Comparison of ENCODE assay signal across 20 cellular contexts in the genomic region with DNA sequence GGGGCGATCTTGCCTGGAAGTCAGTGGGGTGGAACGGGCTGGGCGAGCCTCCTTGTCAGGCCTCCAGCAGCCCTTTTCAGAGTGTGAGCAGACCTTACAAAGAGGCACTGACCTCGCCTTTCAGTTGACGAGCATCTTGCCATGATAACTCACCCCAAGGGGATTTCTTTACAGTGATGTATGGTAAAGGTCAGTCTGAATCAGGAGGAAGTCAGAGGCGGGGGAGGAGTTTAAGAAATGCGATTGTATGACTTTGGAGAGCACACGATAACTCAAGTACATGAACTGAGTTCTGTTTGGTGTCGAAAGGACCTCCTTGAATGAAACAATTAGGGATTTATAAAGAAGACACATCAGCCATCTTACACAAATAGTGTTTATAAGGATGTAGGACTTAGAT.
DNase-seq lines count a peak whose midpoint lies in the region; ATAC-seq, FAIRE-seq and TF ChIP-seq lines count a peak whose summit lies in the region.
"Had no signal": no experiment of that assay in that cellular context is flagged by ENCODE, and none has a peak within 500 bp of the region (broad histone marks: within the 10 kb centered on the region; RNA-seq: fewer than 3 reads in every experiment).

No MANE protein-coding gene starts in this region.

- H3K36me3 Mint-ChIP-seq in activated naive CD8-positive, alpha-beta T cell treated with anti-CD3 and anti-CD28 coated beads, Interleukin-2, amount 50 U/mL, for 24 hours (ENCODE audit: low read depth), result no peaks in the 10 kb centered on the region
- no peaks in the 10 kb centered on the region for H3K36me3 Mint-ChIP-seq in activated naive CD8-positive, alpha-beta T cell treated with anti-CD3 and anti-CD28 coated beads for 36 hours
- H3K36me3 Mint-ChIP-seq: CD8-positive, alpha-beta memory T cell had no signal

- ATAC-seq in activated naive CD8-positive, alpha-beta T cell treated with anti-CD3 and anti-CD28 coated beads, Interleukin-2, amount 50 U/mL, for 24 hours, result peak; percentile 49

- TF ChIP-seq CTCF in NB4 (IDR thresholded peaks at IDR 0.05; ENCODE audit: low read depth, low read length) (no peak), bronchial epithelial cell (IDR thresholded peaks at IDR 0.05; ENCODE audit: insufficient read depth, low read length, severe bottlenecking) (no peak), sigmoid colon (IDR thresholded peaks at IDR 0.05) (no peak)

- H3K27me3 ChIP-seq in bronchial epithelial cell (ENCODE audit: control insufficient read depth, insufficient read depth, low read length) (no peaks in the 10 kb centered on the region), sigmoid colon (no peaks in the 10 kb centered on the region)

- H3K9me3 Mint-ChIP-seq in activated naive CD8-positive, alpha-beta T cell treated with anti-CD3 and anti-CD28 coated beads, Interleukin-2, amount 50 U/mL, for 24 hours, result no peaks in the 10 kb centered on the region
- H3K9me3 Mint-ChIP-seq in activated naive CD8-positive, alpha-beta T cell treated with anti-CD3 and anti-CD28 coated beads for 36 hours, result no peaks in the 10 kb centered on the region

- no peak overlapping the region for H3K27ac Mint-ChIP-seq in activated naive CD8-positive, alpha-beta T cell treated with anti-CD3 and anti-CD28 coated beads, Interleukin-2, amount 50 U/mL, for 24 hours
- H3K27ac Mint-ChIP-seq in activated naive CD8-positive, alpha-beta T cell treated with anti-CD3 and anti-CD28 coated beads for 36 hours, result no peak overlapping the region
- H3K27ac Mint-ChIP-seq: CD8-positive, alpha-beta memory T cell had no signal

- DNase-seq in activated naive CD8-positive, alpha-beta T cell treated with anti-CD3 and anti-CD28 coated beads, Interleukin-2, amount 50 U/mL, for 24 hours, result no peak
- no peak for DNase-seq in activated naive CD8-positive, alpha-beta T cell treated with anti-CD3 and anti-CD28 coated beads for 36 hours
- DNase-seq in NB4 (ENCODE audit: low read depth), result peak; percentile 4
- peak; percentile 58 for DNase-seq in bronchial epithelial cell (ENCODE audit: low read depth)
- DNase-seq in DMS79 (lab: John Stamatoyannopoulos, UW), result no peak
- DNase-seq in sigmoid colon, result no peak
- DNase-seq in activated T-cell treated with anti-CD3 and anti-CD28 coated beads, Interleukin-2, amount 50 U/mL, for 1 hour, result no peak
- DNase-seq: C1 segment of cervical spinal cord; CD8-positive, alpha-beta memory T cell; DMS79 treated with DMSO at 0.1 percent for 48 hours; H7; NCI-H1048; NCI-H1436; NCI-H2029 treated with DMSO at 0.1 percent for 48 hours; NCI-H446 treated with DMSO at 0.1 percent for 48 hours; NCI-H748 treated with DMSO at 0.1 percent for 48 hours; NK-92 treated with Interleukin-12 subunit alpha and Interleukin-12 subunit beta, amount 100 ng/mL, for 24 hours; SIG-M5 had no signal

- H3K4me1 Mint-ChIP-seq in activated naive CD8-positive, alpha-beta T cell treated with anti-CD3 and anti-CD28 coated beads, Interleukin-2, amount 50 U/mL, for 24 hours, result peaks cover 2% of the 10 kb centered on the region
- H3K4me1 Mint-ChIP-seq in activated naive CD8-positive, alpha-beta T cell treated with anti-CD3 and anti-CD28 coated beads for 36 hours, result no peaks in the 10 kb centered on the region
- H3K4me1 Mint-ChIP-seq: CD8-positive, alpha-beta memory T cell had no signal

- H3K9me3 ChIP-seq in sigmoid colon, result no peaks in the 10 kb centered on the region

- TF ChIP-seq POLR2A in NB4 (IDR thresholded peaks at IDR 0.05; ENCODE audit: extremely low read depth, insufficient read length) (no peak), sigmoid colon (IDR thresholded peaks at IDR 0.05) (no peak)

- peaks cover 0 to 8% (median 0%) of the 10 kb centered on the region in 4 donors for H3K4me1 ChIP-seq in sigmoid colon

- no peak overlapping the region for H3K27ac ChIP-seq in sigmoid colon
- H3K27ac ChIP-seq: RWPE1 had no signal

- H3K36me3 ChIP-seq in bronchial epithelial cell (ENCODE audit: control insufficient read depth, insufficient read depth, low read length), result no peaks in the 10 kb centered on the region
- no peaks in the 10 kb centered on the region for H3K36me3 ChIP-seq in sigmoid colon

- intact Hi-C loops in sigmoid colon (cut with DNase I), result no loop called here

- TF ChIP-seq EP300 in sigmoid colon (IDR thresholded peaks at IDR 0.05), result no peak

- WGBS in sigmoid colon, 2 donors, result 78 to 83% methylated on average over 9 of the region's 9 CpGs

- H3K4me3 ChIP-seq in NB4 (ENCODE audit: low read depth, low read length) (no peak overlapping the region), bronchial epithelial cell (ENCODE audit: low read depth, low read length) (no peak overlapping the region), sigmoid colon (no peak overlapping the region)

- H3K27me3 Mint-ChIP-seq in activated naive CD8-positive, alpha-beta T cell treated with anti-CD3 and anti-CD28 coated beads, Interleukin-2, amount 50 U/mL, for 24 hours, result peaks cover 7% of the 10 kb centered on the region
- H3K27me3 Mint-ChIP-seq in activated naive CD8-positive, alpha-beta T cell treated with anti-CD3 and anti-CD28 coated beads for 36 hours, result peaks cover 4% of the 10 kb centered on the region

- no peak overlapping the region for H3K4me3 Mint-ChIP-seq in activated naive CD8-positive, alpha-beta T cell treated with anti-CD3 and anti-CD28 coated beads, Interleukin-2, amount 50 U/mL, for 24 hours
- no peak overlapping the region for H3K4me3 Mint-ChIP-seq in activated naive CD8-positive, alpha-beta T cell treated with anti-CD3 and anti-CD28 coated beads for 36 hours
- H3K4me3 Mint-ChIP-seq: CD8-positive, alpha-beta memory T cell had no signal

- FAIRE-seq in bronchial epithelial cell (lab: Jason Lieb, UNC), result no peak
- FAIRE-seq: G401.6 had no signal

Comparison
In these comparisons a context has a peak if more than half of its experiments do, and no peak if none do; other contexts are left out.
1. DNase-seq: peak in NB4 (single experiment) and bronchial epithelial cell (single experiment); none in activated naive CD8-positive, alpha-beta T cell treated with anti-CD3 and anti-CD28 coated beads, Interleukin-2, amount 50 U/mL, for 24 hours (single experiment), activated naive CD8-positive, alpha-beta T cell treated with anti-CD3 and anti-CD28 coated beads for 36 hours (single experiment), DMS79 (single experiment), sigmoid colon (single experiment) and activated T-cell treated with anti-CD3 and anti-CD28 coated beads, Interleukin-2, amount 50 U/mL, for 1 hour (single experiment).